In the genomic region with DNA sequence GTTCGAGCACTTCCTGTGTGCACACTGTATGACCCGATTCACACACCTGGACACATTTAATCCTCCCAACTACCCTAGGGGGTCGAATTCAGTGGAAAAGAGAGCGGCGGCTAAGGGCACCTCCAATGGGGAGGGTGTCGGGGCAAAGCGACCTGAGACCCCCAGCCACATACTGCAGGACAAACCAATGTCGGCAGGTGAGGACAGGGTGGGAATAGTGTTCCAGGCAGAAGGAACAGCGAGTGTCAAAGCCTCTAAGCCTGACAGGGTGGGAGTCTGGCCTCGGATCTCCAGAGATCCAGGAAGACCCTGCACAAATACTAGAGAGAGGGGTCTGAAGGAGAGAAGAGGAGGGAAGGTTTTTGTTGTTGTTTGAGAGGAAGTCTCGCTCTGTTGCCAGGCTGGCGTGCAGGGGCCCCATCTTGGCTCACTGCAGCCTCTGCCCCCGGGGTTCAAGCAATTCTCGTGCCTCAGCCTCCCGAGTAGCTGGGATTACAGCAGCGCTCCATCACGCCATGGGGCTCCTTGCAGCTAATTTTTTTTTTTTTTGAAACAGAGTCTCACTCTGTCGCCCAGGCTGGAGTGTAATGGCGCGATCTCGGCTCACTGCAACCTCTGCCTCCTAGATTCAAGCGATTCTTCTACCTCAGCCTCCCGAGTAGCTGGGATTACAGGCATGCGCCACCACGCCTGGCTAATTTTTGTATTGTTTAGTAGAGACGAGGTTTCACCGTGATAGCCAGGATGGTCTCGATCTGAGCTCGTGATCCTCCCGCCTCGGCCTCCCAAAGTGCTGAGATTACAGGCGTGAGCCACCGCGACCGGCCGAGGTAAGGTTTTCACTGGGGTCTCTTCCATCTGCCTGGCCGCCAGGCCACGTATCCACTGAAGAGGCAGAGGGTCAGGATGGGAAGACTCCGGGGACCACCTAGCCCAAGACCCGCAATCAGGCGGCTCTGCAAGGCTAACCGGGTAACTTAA, we compare ENCODE assay signal across 8 cellular contexts. TPM values are rescaled to one million over a fixed set of nuclear protein-coding genes. Genes with fewer than 3 reads are reported as not detected.
DNase-seq lines count a peak whose midpoint lies in the region; ATAC-seq, FAIRE-seq and TF ChIP-seq lines count a peak whose summit lies in the region.

No MANE protein-coding gene starts in this region.

- H3K9me3 Mint-ChIP-seq in Caco-2 (ENCODE audit: unreplicated experiment): no peaks in the 10 kb centered on the region
- no peaks in the 10 kb centered on the region for H3K9me3 Mint-ChIP-seq in osteocyte (ENCODE audit: unreplicated experiment)

- H3K4me3 ChIP-seq in Caco-2 (ENCODE audit: low read depth, low read length) (peak overlapping the region; percentile 91), NT2/D1 (ENCODE audit: insufficient read length, low read depth) (peak overlapping the region; percentile 57), endothelial cell of umbilical vein (replicated peaks in 1 of 3; ENCODE audit: insufficient read depth in 1 of 3, low read depth in 1 of 3, low read length in 3 of 3) (no peak overlapping the region)

- POLR2A ChIA-PET in Caco-2 (lab: Charles Lee): interaction anchor here (0.8 to 1.5 kb wide), 5 partner anchors 17 to 131 kb away, joined by 3 to 17 read pairs (median 3); partner anchors contain the start of genes ARPC1A, BUD31, PDAP1 and ZKSCAN5
- POLR2A ChIA-PET in endothelial cell of umbilical vein (lab: Charles Lee): no interaction called here

- H3K9me3 ChIP-seq in Caco-2 (no peaks in the 10 kb centered on the region), NT2/D1 (ENCODE audit: insufficient read depth, low read length) (no peaks in the 10 kb centered on the region), endothelial cell of umbilical vein (replicated peaks; ENCODE audit: control insufficient read depth, insufficient read depth, low read length) (no peaks in the 10 kb centered on the region)

- no peak for ATAC-seq in HG03097 (IDR thresholded peaks at IDR 0.05; ENCODE audit: low FRiP score, unreplicated experiment)

- no peak for FAIRE-seq in endothelial cell of umbilical vein (lab: Jason Lieb, UNC)

- H3K36me3 ChIP-seq in Caco-2 (ENCODE audit: control insufficient read depth, insufficient read depth, low read length): no peaks in the 10 kb centered on the region
- peaks cover 20% of the 10 kb centered on the region for H3K36me3 ChIP-seq in NT2/D1 (ENCODE audit: insufficient read depth, insufficient read length, low read length)
- H3K36me3 ChIP-seq in endothelial cell of umbilical vein (ENCODE audit: control insufficient read depth in 2 of 2, extremely low read depth in 1 of 2, insufficient read depth in 2 of 2, low read length in 2 of 2): peaks cover 3 to 9% of the 10 kb centered on the region in 2 experiments

- intact Hi-C loops in Caco-2 (cut with micrococcal nuclease; ENCODE audit: unreplicated experiment): loop anchor here (2.0 kb wide), 1 partner anchor 35 kb away; the partner anchor contains the start of genes BUD31 and PDAP1
- intact Hi-C loops in endothelial cell of umbilical vein (cut with micrococcal nuclease): no loop called here

- no peaks in the 10 kb centered on the region for H3K27me3 Mint-ChIP-seq in Caco-2 (ENCODE audit: insufficient read depth, unreplicated experiment)
- H3K27me3 Mint-ChIP-seq in osteocyte (ENCODE audit: unreplicated experiment): no peaks in the 10 kb centered on the region

- peaks cover 35% of the 10 kb centered on the region for H3K4me1 ChIP-seq in Caco-2
- H3K4me1 ChIP-seq in NT2/D1 (ENCODE audit: insufficient read depth, insufficient read length): peaks cover 14% of the 10 kb centered on the region
- peaks cover 13% of the 10 kb centered on the region for H3K4me1 ChIP-seq in endothelial cell of umbilical vein (ENCODE audit: control insufficient read depth, extremely low read depth, insufficient read depth, low read length)

- DNase-seq in Caco-2 (no peak), NT2/D1 (ENCODE audit: low read depth, low spot score) (no peak), endothelial cell of umbilical vein (ENCODE audit: low read depth, low spot score) (no peak), osteocyte (ENCODE audit: extremely low spot score, unreplicated experiment) (no peak), NCI-H524 treated with DMSO at 0.1 percent for 48 hours (lab: John Stamatoyannopoulos, UW) (no peak), occipital lobe (lab: John Stamatoyannopoulos, UW) (no peak), NCI-H345 (lab: John Stamatoyannopoulos, UW) (no peak)

- H3K4me1 Mint-ChIP-seq in Caco-2 (ENCODE audit: low read depth, unreplicated experiment): peaks cover 22% of the 10 kb centered on the region
- H3K4me1 Mint-ChIP-seq in osteocyte (ENCODE audit: unreplicated experiment): peaks cover 20% of the 10 kb centered on the region

- H2AFZ ChIP-seq in endothelial cell of umbilical vein (ENCODE audit: low read depth, low read length): no peak overlapping the region

- peak overlapping the region; percentile 69 for H3K4me2 ChIP-seq in endothelial cell of umbilical vein (ENCODE audit: insufficient read depth, low read length)

- dilution Hi-C loops in endothelial cell of umbilical vein (cut with MboI; ENCODE audit: extremely low pct_ligation_motif_present, low sequenced_read_pairs): no loop called here

- H3K9me1 ChIP-seq in endothelial cell of umbilical vein (replicated peaks; ENCODE audit: control insufficient read depth, extremely low read depth, insufficient read depth, low read length): no peaks in the 10 kb centered on the region

- CTCF ChIA-PET in Caco-2 (lab: Charles Lee): interaction anchor here (1.2 kb wide), 1 partner anchor 35 kb away, joined by 5 read pairs; the partner anchor contains the start of genes BUD31 and PDAP1
- CTCF ChIA-PET in endothelial cell of umbilical vein (lab: Charles Lee): interaction anchor here (0.6 to 2.1 kb wide), 3 partner anchors 10 to 35 kb away, joined by 3 to 6 read pairs (median 3); partner anchors contain the start of genes BUD31 and PDAP1

- TF ChIP-seq CTCF in Caco-2 (IDR thresholded peaks at IDR 0.05; ENCODE audit: insufficient read depth in 1 of 2, low read depth in 1 of 2, low read length in 1 of 2, severe bottlenecking in 1 of 2, unreplicated experiment in 1 of 2): no peak
- TF ChIP-seq CTCF in endothelial cell of umbilical vein (IDR thresholded peaks at IDR 0.05; ENCODE audit: extremely low read depth in 1 of 2, insufficient read depth in 1 of 2, low read depth in 1 of 2, low read length in 2 of 2): no peak
- TF ChIP-seq CTCF in osteocyte (IDR thresholded peaks at IDR 0.05): no peak

- BruUV-seq in Caco-2 (replicated peaks; lab: Mats Ljungman, UMichigan) (TSS peak; percentile 22), endothelial cell of umbilical vein (replicated peaks; lab: Mats Ljungman, UMichigan) (no TSS peak)

- peaks cover 20% of the 10 kb centered on the region for H3K79me2 ChIP-seq in endothelial cell of umbilical vein (ENCODE audit: control insufficient read depth, insufficient read depth, low read length)

- no peak overlapping the region for H3K27ac ChIP-seq in endothelial cell of umbilical vein (ENCODE audit: insufficient read depth, low read depth, low read length)

- TF ChIP-seq POLR2A in endothelial cell of umbilical vein (IDR thresholded peaks at IDR 0.05; ENCODE audit: low read depth, low read length): no peak

- peaks cover 49% of the 10 kb centered on the region for H3K36me3 Mint-ChIP-seq in Caco-2 (ENCODE audit: insufficient read depth, unreplicated experiment)
- H3K36me3 Mint-ChIP-seq in osteocyte (ENCODE audit: unreplicated experiment): peaks cover 4% of the 10 kb centered on the region

- H3K27me3 ChIP-seq in Caco-2 (replicated peaks; ENCODE audit: control insufficient read depth, insufficient read depth, low read length): no peaks in the 10 kb centered on the region
- H3K27me3 ChIP-seq in NT2/D1 (ENCODE audit: insufficient read depth, insufficient read length): no peaks in the 10 kb centered on the region
- H3K27me3 ChIP-seq in endothelial cell of umbilical vein (ENCODE audit: control insufficient read depth in 2 of 2, insufficient read depth in 2 of 2, low read length in 2 of 2): no peaks in the 10 kb centered on the region

- no peaks in the 10 kb centered on the region for H4K20me1 ChIP-seq in endothelial cell of umbilical vein (replicated peaks; ENCODE audit: control insufficient read depth, extremely low read depth, insufficient read depth, low read length)

- peak overlapping the region; percentile 77 for H3K4me3 Mint-ChIP-seq in Caco-2 (ENCODE audit: unreplicated experiment)
- peak overlapping the region; percentile 72 for H3K4me3 Mint-ChIP-seq in osteocyte (ENCODE audit: unreplicated experiment)

- H3K9ac ChIP-seq in NT2/D1 (ENCODE audit: insufficient read length, low read depth) (peak overlapping the region; percentile 85), endothelial cell of umbilical vein (replicated peaks; ENCODE audit: extremely low read depth, insufficient read depth, low read length) (no peak overlapping the region)

- peak overlapping the region; percentile 95 for H3K27ac Mint-ChIP-seq in Caco-2 (ENCODE audit: unreplicated experiment)
- peak overlapping the region; percentile 86 for H3K27ac Mint-ChIP-seq in osteocyte (ENCODE audit: unreplicated experiment)

RNA-seq across cellular contexts. Expression of gene ARPC1B, which starts 1.2 kb away (rescaled TPM):
- total RNA-seq in Caco-2 (2022) (128 and 135 TPM in 2 replicates), endothelial cell of umbilical vein (232 and 294 TPM in 2 replicates), osteocyte (76.1 and 84.9 TPM in 2 replicates), occipital lobe (11.9 TPM)
- 732 and 831 TPM in 2 replicates for polyA plus RNA-seq in endothelial cell of umbilical vein
- 592 and 680 TPM in 2 replicates for polyA plus RNA-seq in endothelial cell of umbilical vein (2011; cell fraction: cytosol; rRNA removed)
- polyA plus RNA-seq in endothelial cell of umbilical vein (2011; cell fraction: nucleus; rRNA removed): 240 and 298 TPM in 2 replicates
- 433 and 461 TPM in 2 replicates for polyA plus RNA-seq in endothelial cell of umbilical vein (2012)
- polyA minus RNA-seq in endothelial cell of umbilical vein: 177 and 244 TPM in 2 replicates
- polyA minus RNA-seq in endothelial cell of umbilical vein (2011; cell fraction: cytosol; rRNA and poly(A)+ RNA removed): 51.4 TPM
- polyA minus RNA-seq in endothelial cell of umbilical vein (2011; cell fraction: nucleus; rRNA and poly(A)+ RNA removed): 67.8 and 124 TPM in 2 replicates

RNA-seq across cellular contexts. Expression of gene PDAP1, which starts 35.0 kb away (rescaled TPM):
- total RNA-seq in Caco-2 (2022) (180 and 191 TPM in 2 replicates), endothelial cell of umbilical vein (148 and 150 TPM in 2 replicates), osteocyte (107 and 116 TPM in 2 replicates), occipital lobe (12.6 TPM)
- polyA plus RNA-seq in endothelial cell of umbilical vein: 19.3 and 32.6 TPM in 2 replicates
- polyA plus RNA-seq in endothelial cell of umbilical vein (2011; cell fraction: cytosol; rRNA removed): 91.8 and 121 TPM in 2 replicates
- 44.7 and 69.2 TPM in 2 replicates for polyA plus RNA-seq in endothelial cell of umbilical vein (2011; cell fraction: nucleus; rRNA removed)
- 144 and 167 TPM in 2 replicates for polyA plus RNA-seq in endothelial cell of umbilical vein (2012)
- 11.9 and 14.5 TPM in 2 replicates for polyA minus RNA-seq in endothelial cell of umbilical vein
- 22.3 TPM for polyA minus RNA-seq in endothelial cell of umbilical vein (2011; cell fraction: cytosol; rRNA and poly(A)+ RNA removed)
- polyA minus RNA-seq in endothelial cell of umbilical vein (2011; cell fraction: nucleus; rRNA and poly(A)+ RNA removed): 6.2 and 6.3 TPM in 2 replicates

RNA-seq across cellular contexts. Expression of gene BUD31, which starts 35.4 kb away (rescaled TPM):
- total RNA-seq in Caco-2 (2022) (199 and 220 TPM in 2 replicates), endothelial cell of umbilical vein (113 and 122 TPM in 2 replicates), osteocyte (112 and 131 TPM in 2 replicates), occipital lobe (55.2 TPM)
- polyA plus RNA-seq in endothelial cell of umbilical vein: 67.1 and 67.8 TPM in 2 replicates
- polyA plus RNA-seq in endothelial cell of umbilical vein (2011; cell fraction: cytosol; rRNA removed): 89.4 and 102 TPM in 2 replicates
- 51.2 and 54.0 TPM in 2 replicates for polyA plus RNA-seq in endothelial cell of umbilical vein (2011; cell fraction: nucleus; rRNA removed)
- 72.9 and 103 TPM in 2 replicates for polyA plus RNA-seq in endothelial cell of umbilical vein (2012)
- 48.1 and 55.6 TPM in 2 replicates for polyA minus RNA-seq in endothelial cell of umbilical vein
- 33.1 TPM for polyA minus RNA-seq in endothelial cell of umbilical vein (2011; cell fraction: cytosol; rRNA and poly(A)+ RNA removed)
- polyA minus RNA-seq in endothelial cell of umbilical vein (2011; cell fraction: nucleus; rRNA and poly(A)+ RNA removed): 15.5 and 17.6 TPM in 2 replicates

RNA-seq across cellular contexts. Expression of gene ARPC1A, which starts 47.7 kb away (rescaled TPM):
- total RNA-seq in Caco-2 (2022) (190 and 201 TPM in 2 replicates), endothelial cell of umbilical vein (243 TPM in 2 replicates), osteocyte (103 and 105 TPM in 2 replicates), occipital lobe (72.1 TPM)
- polyA plus RNA-seq in endothelial cell of umbilical vein: 171 and 200 TPM in 2 replicates
- polyA plus RNA-seq in endothelial cell of umbilical vein (2011; cell fraction: cytosol; rRNA removed): 228 and 253 TPM in 2 replicates
- 93.3 and 93.9 TPM in 2 replicates for polyA plus RNA-seq in endothelial cell of umbilical vein (2011; cell fraction: nucleus; rRNA removed)
- polyA plus RNA-seq in endothelial cell of umbilical vein (2012): 183 and 257 TPM in 2 replicates
- 164 and 173 TPM in 2 replicates for polyA minus RNA-seq in endothelial cell of umbilical vein
- polyA minus RNA-seq in endothelial cell of umbilical vein (2011; cell fraction: cytosol; rRNA and poly(A)+ RNA removed): 60.8 TPM
- 45.1 and 49.6 TPM in 2 replicates for polyA minus RNA-seq in endothelial cell of umbilical vein (2011; cell fraction: nucleus; rRNA and poly(A)+ RNA removed)

Comparison
In these comparisons a context has a peak if more than half of its experiments do, and no peak if none do; other contexts are left out.
1. H3K4me3 ChIP-seq: peak in Caco-2 (single experiment) and NT2/D1 (single experiment); none in endothelial cell of umbilical vein (0 of 3).